18 cellular contexts compared by ENCODE assay signal in the genomic region with DNA sequence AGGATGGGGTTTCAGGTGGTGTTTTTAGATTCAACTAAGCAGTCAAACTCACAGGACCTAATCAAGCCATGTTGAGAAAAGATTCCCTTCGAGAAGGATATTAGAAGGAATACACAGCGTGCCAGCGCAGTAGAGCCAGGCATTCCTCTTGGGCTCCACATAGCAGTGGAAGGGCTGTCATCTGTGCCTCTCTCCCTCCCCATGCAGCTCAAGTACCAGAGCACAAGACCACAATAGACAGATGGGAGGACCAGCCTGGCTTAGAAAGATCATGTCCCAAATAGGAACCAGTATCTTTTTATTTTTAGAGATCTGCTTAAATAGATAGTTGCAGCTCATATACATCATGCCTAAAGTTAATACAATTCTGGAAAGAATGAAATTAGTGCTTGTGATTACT.
"Had no signal": no experiment of that assay in that cellular context is flagged by ENCODE, and none has a peak within 500 bp of the region (broad histone marks: within the 10 kb centered on the region; RNA-seq: fewer than 3 reads in every experiment).

No MANE protein-coding gene starts in this region.

- ATAC-seq: foreskin keratinocyte; gastroesophageal sphincter; heart left ventricle; left lung; left ventricle myocardium superior; lower lobe of right lung; mucosa of descending colon; naive thymus-derived CD4-positive, alpha-beta T cell had no signal

- DNase-seq: dermis blood vessel endothelial cell; dorsolateral prefrontal cortex; effector CD4-positive, alpha-beta T cell; effector memory CD4-positive, alpha-beta T cell; foreskin keratinocyte; heart left ventricle; hypothalamus; immature natural killer cell; islet precursor cell; kidney; kidney glomerular epithelial cell; left lung; left ventricle myocardium superior; lower lobe of right lung; mesenchymal stem cell; mucosa of descending colon; naive thymus-derived CD4-positive, alpha-beta T cell had no signal
